19 cellular contexts compared by ENCODE assay signal in genomic region chr3:102136183-102136582, GRCh38.
DNase-seq lines count a peak whose midpoint lies in the region; ATAC-seq, FAIRE-seq and TF ChIP-seq lines count a peak whose summit lies in the region.
"Had no signal": no experiment of that assay in that cellular context is flagged by ENCODE, and none has a peak within 500 bp of the region (broad histone marks: within the 10 kb centered on the region; RNA-seq: fewer than 3 reads in every experiment).

No MANE protein-coding gene starts in this region.

- POLR2A ChIA-PET in activated B cell treated with CpG ODN at 0.5 μM for 24 hours (lab: Charles Lee), result no interaction called here

- CTCF ChIA-PET in activated B cell treated with CpG ODN at 0.5 μM for 24 hours (lab: Charles Lee), result no interaction called here

- H3K9me3 ChIP-seq in MG63, result no peaks in the 10 kb centered on the region

- no peak overlapping the region for H3K27ac Mint-ChIP-seq in activated B cell treated with CpG ODN at 0.5 μM for 24 hours

- intact Hi-C loops in activated B cell treated with CpG ODN at 0.5 μM for 24 hours (cut with micrococcal nuclease), result loop anchor here (5.0 kb wide), 1 partner anchor 34 kb away; no protein-coding TSS in a partner anchor
- intact Hi-C loops in left colon (cut with DNase I, micrococcal nuclease), result no loop called here

- peak; percentile 31 for FAIRE-seq in GM12891 (lab: Jason Lieb, UNC)
- FAIRE-seq: A204.1, H1 had no signal

- no peaks in the 10 kb centered on the region for H3K36me3 Mint-ChIP-seq in activated B cell treated with CpG ODN at 0.5 μM for 24 hours (ENCODE audit: low read depth)
- no peaks in the 10 kb centered on the region for H3K36me3 Mint-ChIP-seq in activated T-cell treated with anti-CD3 and anti-CD28 coated beads, Interleukin-2, amount 50 U/mL, for 4 hours (ENCODE audit: insufficient read depth)

- no peaks in the 10 kb centered on the region for H3K27me3 Mint-ChIP-seq in activated B cell treated with CpG ODN at 0.5 μM for 24 hours
- H3K27me3 Mint-ChIP-seq in activated T-cell treated with anti-CD3 and anti-CD28 coated beads, Interleukin-2, amount 50 U/mL, for 4 hours (ENCODE audit: low read depth), result no peaks in the 10 kb centered on the region

- no peak for TF ChIP-seq POLR2A in GM12891 (IDR thresholded peaks at IDR 0.05; ENCODE audit: low read depth, low read length)

- TF ChIP-seq CTCF in activated B cell treated with CpG ODN at 0.5 μM for 24 hours (IDR thresholded peaks at IDR 0.05) (no peak), GM10266 (IDR thresholded peaks at IDR 0.05; ENCODE audit: control insufficient read depth, insufficient read depth, low read depth, missing control alignments) (no peak)

- no peaks in the 10 kb centered on the region for H3K36me3 ChIP-seq in MG63

- no peak overlapping the region for H3K4me3 Mint-ChIP-seq in activated B cell treated with CpG ODN at 0.5 μM for 24 hours
- H3K4me3 Mint-ChIP-seq in activated T-cell treated with anti-CD3 and anti-CD28 coated beads, Interleukin-2, amount 50 U/mL, for 4 hours, result no peak overlapping the region

- H3K4me3 ChIP-seq in MG63, result no peak overlapping the region

- H3K27me3 ChIP-seq in MG63, result no peaks in the 10 kb centered on the region

- H3K4me1 Mint-ChIP-seq in activated B cell treated with CpG ODN at 0.5 μM for 24 hours, result peaks cover 27% of the 10 kb centered on the region
- peaks cover 2% of the 10 kb centered on the region for H3K4me1 Mint-ChIP-seq in activated T-cell treated with anti-CD3 and anti-CD28 coated beads, Interleukin-2, amount 50 U/mL, for 4 hours (ENCODE audit: low read depth)

- ATAC-seq in HG02852 (IDR thresholded peaks at IDR 0.05; ENCODE audit: unreplicated experiment), result peak; percentile 50
- ATAC-seq in activated B cell treated with CpG ODN at 0.5 μM for 24 hours (ENCODE audit: low read depth), result peak; percentile 37
- ATAC-seq in left colon, result peak; percentile 54
- no peak for ATAC-seq in activated T-cell treated with anti-CD3 and anti-CD28 coated beads, Interleukin-2, amount 50 U/mL, for 4 hours
- ATAC-seq: Panc1, SK-N-SH treated with all-trans-retinoic acid at 6 μM for 48 hours had no signal

- DNase-seq in GM12891 (ENCODE audit: insufficient read length, low spot score), result no peak
- no peak for DNase-seq in activated B cell treated with CpG ODN at 0.5 μM for 24 hours
- no peak for DNase-seq in left colon
- DNase-seq in GM10266 (ENCODE audit: extremely low spot score), result no peak
- DNase-seq in activated gamma-delta T cell treated with Interleukin-2 at 50 U/mL for 16 hours, result no peak
- no peak for DNase-seq in activated T-cell treated with anti-CD3 and anti-CD28 coated beads, Interleukin-2, amount 50 U/mL, for 4 hours
- DNase-seq in MG63, result no peak
- DNase-seq: C1 segment of cervical spinal cord, DMS 273 treated with DMSO at 0.1 percent for 48 hours, EL, Karpas-422, NCI-H1930, NCI-H526, Right ventricle myocardium superior had no signal

- H3K9me3 Mint-ChIP-seq in activated B cell treated with CpG ODN at 0.5 μM for 24 hours, result no peaks in the 10 kb centered on the region
- no peaks in the 10 kb centered on the region for H3K9me3 Mint-ChIP-seq in activated T-cell treated with anti-CD3 and anti-CD28 coated beads, Interleukin-2, amount 50 U/mL, for 4 hours

TF ChIP-seq in GM12891, 5 proteins besides CTCF, POLR2A, EP300 and RAD21:
- no peak for TF ChIP-seq POLR2AphosphoS5 (IDR thresholded peaks at IDR 0.05; ENCODE audit: low read depth, low read length)
- no peak for TF ChIP-seq SPI1 (IDR thresholded peaks at IDR 0.05; ENCODE audit: low read depth, low read length)
- TF ChIP-seq PAX5 (IDR thresholded peaks at IDR 0.05; ENCODE audit: insufficient read depth, low read length, severe bottlenecking), result peak; percentile 17
- TF ChIP-seq TAF1 (IDR thresholded peaks at IDR 0.05; ENCODE audit: low read depth, low read length), result no peak
- TF ChIP-seq POU2F2 (IDR thresholded peaks at IDR 0.05; ENCODE audit: low read depth, low read length), result no peak

Comparison
In these comparisons a context has a peak if more than half of its experiments do, and no peak if none do; other contexts are left out.
1. ATAC-seq: peak in HG02852 (single experiment), activated B cell treated with CpG ODN at 0.5 μM for 24 hours (single experiment) and left colon (single experiment); none in activated T-cell treated with anti-CD3 and anti-CD28 coated beads, Interleukin-2, amount 50 U/mL, for 4 hours (0 of 2).